Comparison of ENCODE assay signal across 8 cellular contexts in genomic region chr1:226407199-226407496, GRCh38. TPM values are rescaled to one million over a fixed set of nuclear protein-coding genes. Genes with fewer than 3 reads are reported as not detected.
DNase-seq lines count a peak whose midpoint lies in the region; ATAC-seq and TF ChIP-seq lines count a peak whose summit lies in the region.

No MANE protein-coding gene starts in this region.

- TF ChIP-seq EP300 in upper lobe of left lung (IDR thresholded peaks at IDR 0.05) = no peak

- H3K4me1 ChIP-seq in adrenal gland (replicated peaks in 1 of 2) (peaks cover 10 to 48% of the 10 kb centered on the region in 2 donors), lower lobe of right lung (peaks cover 36% of the 10 kb centered on the region), upper lobe of left lung (peaks cover 30 to 39% (median 35%) of the 10 kb centered on the region in 4 donors)

- DNase-seq in activated T-cell treated with anti-CD3 and anti-CD28 coated beads, Interleukin-2, amount 50 U/mL, for 4 hours = no peak
- DNase-seq in activated T-cell treated with anti-CD3 and anti-CD28 coated beads, Interleukin-2, amount 50 U/mL, for 48 hours = no peak
- DNase-seq in adrenal gland = no peak
- DNase-seq in lower lobe of right lung = no peak
- DNase-seq in upper lobe of left lung = no peak
- no peak for DNase-seq in epidermal melanocyte (ENCODE audit: insufficient read length, low spot score)

- H3K27me3 Mint-ChIP-seq in activated T-cell treated with anti-CD3 and anti-CD28 coated beads, Interleukin-2, amount 50 U/mL, for 4 hours (ENCODE audit: low read depth) = no peaks in the 10 kb centered on the region

- peak overlapping the region; percentile 93 for H3K4me3 Mint-ChIP-seq in activated T-cell treated with anti-CD3 and anti-CD28 coated beads, Interleukin-2, amount 50 U/mL, for 4 hours

- TF ChIP-seq CTCF in adrenal gland (IDR thresholded peaks at IDR 0.05) (no peak), lower lobe of right lung (IDR thresholded peaks at IDR 0.05) (no peak), upper lobe of left lung (IDR thresholded peaks at IDR 0.05) (no peak)

- 2 to 5% (median 4%) methylated on average over 4 of the region's 4 CpGs for WGBS in adrenal gland, 4 donors
- WGBS in upper lobe of left lung, 2 donors = 2 to 3% methylated on average over 4 of the region's 4 CpGs

- ATAC-seq in activated T-cell treated with anti-CD3 and anti-CD28 coated beads, Interleukin-2, amount 50 U/mL, for 4 hours = peak in 1 of 2 donors; percentile 8
- ATAC-seq in lower lobe of right lung = peak in 1 of 2 donors; percentile 9
- ATAC-seq in upper lobe of left lung (ENCODE audit: low FRiP score in 2 of 2) = peak in 1 of 2 donors; percentile 7
- ATAC-seq in GM18520 (IDR thresholded peaks at IDR 0.05; ENCODE audit: unreplicated experiment) = no peak
- no peak for ATAC-seq in HG03432 (IDR thresholded peaks at IDR 0.05; ENCODE audit: unreplicated experiment)

- H3K27me3 ChIP-seq in adrenal gland = no peaks in the 10 kb centered on the region
- no peaks in the 10 kb centered on the region for H3K27me3 ChIP-seq in lower lobe of right lung (ENCODE audit: low read depth)
- no peaks in the 10 kb centered on the region for H3K27me3 ChIP-seq in upper lobe of left lung

- H3K9me3 ChIP-seq in adrenal gland (replicated peaks in 1 of 3) (no peaks in the 10 kb centered on the region), lower lobe of right lung (no peaks in the 10 kb centered on the region), upper lobe of left lung (no peaks in the 10 kb centered on the region)

- intact Hi-C loops in adrenal gland (cut with DNase I) = no loop called here
- intact Hi-C loops in lower lobe of right lung (cut with DNase I) = no loop called here

- H3K36me3 ChIP-seq in adrenal gland (replicated peaks in 1 of 2) (no peaks in the 10 kb centered on the region), lower lobe of right lung (peaks cover 2% of the 10 kb centered on the region), upper lobe of left lung (peaks cover 0 to 6% (median 1%) of the 10 kb centered on the region in 4 donors)

- H3K27ac ChIP-seq in adrenal gland (peak overlapping the region in 3 of 5 donors; percentile 62 to 83 (median 82)), lower lobe of right lung (peak overlapping the region; percentile 77), upper lobe of left lung (peak overlapping the region; percentile 77 to 87 (median 86))

- peak overlapping the region; percentile 47 to 82 (median 66) for H3K4me3 ChIP-seq in adrenal gland
- H3K4me3 ChIP-seq in lower lobe of right lung = peak overlapping the region; percentile 90
- peak overlapping the region; percentile 66 to 97 (median 90) for H3K4me3 ChIP-seq in upper lobe of left lung

- TF ChIP-seq POLR2A in adrenal gland (IDR thresholded peaks at IDR 0.05) = no peak
- no peak for TF ChIP-seq POLR2A in upper lobe of left lung (IDR thresholded peaks at IDR 0.05)

- peaks cover 8% of the 10 kb centered on the region for H3K36me3 Mint-ChIP-seq in activated T-cell treated with anti-CD3 and anti-CD28 coated beads, Interleukin-2, amount 50 U/mL, for 4 hours (ENCODE audit: insufficient read depth)

- peaks cover 42% of the 10 kb centered on the region for H3K4me1 Mint-ChIP-seq in activated T-cell treated with anti-CD3 and anti-CD28 coated beads, Interleukin-2, amount 50 U/mL, for 4 hours (ENCODE audit: low read depth)

- H3K9me3 Mint-ChIP-seq in activated T-cell treated with anti-CD3 and anti-CD28 coated beads, Interleukin-2, amount 50 U/mL, for 4 hours = no peaks in the 10 kb centered on the region

RNA-seq across cellular contexts. Expression of gene PARP1, which starts 0.7 kb away (rescaled TPM):
- total RNA-seq in activated T-cell treated with anti-CD3 and anti-CD28 coated beads, Interleukin-2, amount 50 U/mL, for 4 hours = 100 to 1,000 TPM; 209 to 218 (median 213) TPM
- total RNA-seq in adrenal gland (100 to 1,000 TPM in 4 of 8 donors, 10 to 100 TPM in 4; 56.0 to 150 (median 89.8) TPM), lower lobe of right lung (59.2 TPM), upper lobe of left lung (10 to 100 TPM; 56.5 to 97.9 (median 76.7) TPM)
- polyA plus RNA-seq in adrenal gland = 10 to 100 TPM; 15.3 to 66.1 (median 19.6) TPM
